In genomic region chr2:4884117-4884571, GRCh38 we compare ENCODE assay signal across 27 cellular contexts.
"Had no signal": no experiment of that assay in that cellular context is flagged by ENCODE, and none has a peak within 500 bp of the region (broad histone marks: within the 10 kb centered on the region; RNA-seq: fewer than 3 reads in every experiment).

No MANE protein-coding gene starts in this region.

- H3K36me3 ChIP-seq: left lung, pancreas, prostate gland, stomach, thyroid gland, transverse colon, uterus had no signal

- H3K27ac Mint-ChIP-seq: mesothelial cell of epicardium; naive B cell; natural killer cell treated with Interleukin-12 subunit alpha and Interleukin-12 subunit beta and Interleukin-15 and Interleukin-18, amount 100 ng/mL, for 72 hours had no signal

- H3K4me1 ChIP-seq: left lung, pancreas, prostate gland, stomach, testis, transverse colon, uterus had no signal

- DNase-seq: head of caudate nucleus; hippocampal formation; left colon; mammary epithelial cell; mesenchymal stem cell; naive B cell; nucleus accumbens; retina; right cardiac atrium; stimulated activated CD4-positive, alpha-beta T cell treated with anti-CD3 and anti-CD28 coated beads, Interleukin-12 subunit alpha, Interleukin-12 subunit beta, amount 100 ng/mL, for 4 hours; stimulated activated CD4-positive, alpha-beta T cell treated with anti-CD3 and anti-CD28 coated beads, Interleukin-15, amount 100 ng/mL, for 24 hours; stimulated activated CD4-positive, alpha-beta T cell treated with anti-CD3 and anti-CD28 coated beads, Interleukin-2, amount 100 ng/mL, for 24 hours; stimulated activated CD4-positive, alpha-beta T cell treated with anti-CD3 and anti-CD28 coated beads, Interleukin-4, amount 100 ng/mL, for 1 hour; stimulated activated naive CD4-positive, alpha-beta T cell; stomach; thyroid gland; transverse colon; uterus had no signal

- H3K4me3 ChIP-seq: left lung, pancreas, prostate gland, skin epidermis, stomach, thyroid gland, transverse colon, uterus had no signal

- H3K36me3 Mint-ChIP-seq: mesothelial cell of epicardium; naive B cell; natural killer cell treated with Interleukin-12 subunit alpha and Interleukin-12 subunit beta and Interleukin-15 and Interleukin-18, amount 100 ng/mL, for 72 hours had no signal

- H3K27ac ChIP-seq: left lung, pancreas, prostate gland, skin epidermis, stomach, testis, thyroid gland, transverse colon, uterus had no signal

- H3K4me3 Mint-ChIP-seq: mesothelial cell of epicardium; naive B cell; natural killer cell treated with Interleukin-12 subunit alpha and Interleukin-12 subunit beta and Interleukin-15 and Interleukin-18, amount 100 ng/mL, for 72 hours had no signal

- FAIRE-seq: keratinocyte, pancreas had no signal

- H3K9me3 ChIP-seq: pancreas, prostate gland, testis, thyroid gland, uterus had no signal

- H3K27me3 ChIP-seq: left lung, pancreas, stomach, testis, thyroid gland, transverse colon, uterus had no signal

- H3K27me3 Mint-ChIP-seq: naive B cell; natural killer cell treated with Interleukin-12 subunit alpha and Interleukin-12 subunit beta and Interleukin-15 and Interleukin-18, amount 100 ng/mL, for 72 hours had no signal

- ATAC-seq: left colon; left lung; natural killer cell treated with Interleukin-12 subunit alpha and Interleukin-12 subunit beta and Interleukin-15 and Interleukin-18, amount 100 ng/mL, for 72 hours; pancreas; sciatic nerve had no signal

- H3K4me1 Mint-ChIP-seq: naive B cell had no signal
